Comparison of ENCODE assay signal across 8 cellular contexts in the genomic region with DNA sequence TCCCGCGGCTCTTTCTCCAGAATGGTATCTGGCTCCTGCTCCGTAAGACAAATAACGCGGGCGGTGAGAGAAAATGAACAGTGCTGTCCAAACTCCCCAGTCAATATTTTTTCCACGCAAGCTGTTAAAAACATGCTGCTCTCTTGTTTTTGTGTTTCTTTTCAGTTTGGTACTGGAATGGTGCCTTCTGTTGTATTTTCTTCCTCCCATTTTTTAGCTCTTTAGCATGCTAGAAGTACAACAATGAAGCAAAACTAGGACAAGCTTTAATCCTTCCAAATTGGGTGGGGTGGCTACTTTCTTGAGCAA. TPM values are rescaled to one million over a fixed set of nuclear protein-coding genes. Genes with fewer than 3 reads are reported as not detected.
DNase-seq lines count a peak whose midpoint lies in the region; ATAC-seq and TF ChIP-seq lines count a peak whose summit lies in the region.

No MANE protein-coding gene starts in this region.

- H3K14ac ChIP-seq in IMR-90 (replicated peaks; ENCODE audit: low read depth, low read length) = peak overlapping the region; percentile 92

- intact Hi-C loops in IMR-90 (cut with micrococcal nuclease) = loop anchor here (2.0 kb wide), 1 partner anchor 164 kb away; a partner anchor contains a TSS

- BruUV-seq in IMR-90 (replicated peaks; lab: Mats Ljungman, UMichigan) = no TSS peak

- in situ Hi-C loops in IMR-90 (cut with MboI; ENCODE audit: low sequenced_read_pairs) = no loop called here
- in situ Hi-C loops in GM13976 (cut with MboI; ENCODE audit: low sequenced_read_pairs, unreplicated experiment) = loop anchor here (10.0 kb wide), 1 partner anchor 162 kb away; a partner anchor contains a TSS

- H3K36me3 ChIP-seq in IMR-90 (ENCODE audit: control insufficient read depth, insufficient read depth, low read length) (peaks cover 16% of the 10 kb centered on the region), mucosa of stomach (ENCODE audit: control insufficient read depth, insufficient read depth, low read length) (no peaks in the 10 kb centered on the region)

- H3K4me2 ChIP-seq in IMR-90 (ENCODE audit: low read depth, low read length) = peak overlapping the region; percentile 85

- H2BK20ac ChIP-seq in IMR-90 (ENCODE audit: low read depth, low read length) = peak overlapping the region; percentile 56; the same call in 1 of the 2 replicates

- H2AK5ac ChIP-seq in IMR-90 (ENCODE audit: low read depth, low read length) = no peak overlapping the region

- H3K4me1 ChIP-seq in IMR-90 (ENCODE audit: control insufficient read depth, insufficient read depth, low read length) (peaks cover 8% of the 10 kb centered on the region; the same call in 1 of the 2 replicates), mucosa of stomach (ENCODE audit: control insufficient read depth, insufficient read depth, low read length) (peaks cover 14% of the 10 kb centered on the region)

- WGBS in IMR-90 (ENCODE audit: extremely low coverage in 2 of 2, insufficient read length in 1 of 2), 2 experiments = no CpG with 5 or more reads among the region's 7 CpGs

- peak overlapping the region; percentile 89 for H3K9ac ChIP-seq in IMR-90 (ENCODE audit: low read depth, low read length)
- peak overlapping the region; percentile 86 for H3K9ac ChIP-seq in mucosa of stomach (ENCODE audit: low read length)

- H4K8ac ChIP-seq in IMR-90 (ENCODE audit: low read depth in 2 of 2, low read length in 2 of 2) = peak overlapping the region; percentile 18 to 94; a peak in 3 of 4 replicates

- CTCF ChIA-PET in IMR-90 (lab: Yijun Ruan, JAX) = interaction anchor here (0.6 to 2.5 kb wide), 4 partner anchors 125 to 187 kb away, joined by 3 to 15 read pairs (median 4); no protein-coding TSS in a partner anchor

- TF ChIP-seq POLR2A in IMR-90 (IDR thresholded peaks at IDR 0.05; ENCODE audit: low read depth, low read length) = no peak

- peaks cover 15 to 40% of the 10 kb centered on the region in 2 experiments for H3K79me1 ChIP-seq in IMR-90 (ENCODE audit: low read depth in 1 of 2, low read length in 2 of 2)

- no peak for TF ChIP-seq RAD21 in IMR-90 (IDR thresholded peaks at IDR 0.05; ENCODE audit: low read length)

- no peaks in the 10 kb centered on the region for H3K9me3 ChIP-seq in IMR-90 (ENCODE audit: control insufficient read depth, insufficient read depth, low read length)
- no peaks in the 10 kb centered on the region for H3K9me3 ChIP-seq in mucosa of stomach (ENCODE audit: control insufficient read depth, low read length)

- H3K4me3 ChIP-seq in IMR-90 (ENCODE audit: insufficient read depth, low read depth, low read length) = peak overlapping the region; percentile 83
- peak overlapping the region; percentile 88 for H3K4me3 ChIP-seq in choroid plexus epithelial cell (ENCODE audit: low read depth, low read length)
- H3K4me3 ChIP-seq in mucosa of stomach (ENCODE audit: low read length) = peak overlapping the region; percentile 91

- peak overlapping the region; percentile 79 for H2BK5ac ChIP-seq in IMR-90 (ENCODE audit: low read depth, low read length, poor library complexity, severe bottlenecking)

- peak overlapping the region; percentile 89 for H3K23ac ChIP-seq in IMR-90 (ENCODE audit: low read depth, low read length)

- peak overlapping the region; percentile 55; the same call in 2 of the 3 replicates for H2BK15ac ChIP-seq in IMR-90 (ENCODE audit: low read depth, low read length)

- peak overlapping the region; percentile 45 for H2BK120ac ChIP-seq in IMR-90 (ENCODE audit: low read depth, low read length)

- peak overlapping the region; percentile 90 for H4K91ac ChIP-seq in IMR-90 (ENCODE audit: insufficient read depth, low read depth, low read length)

- peak overlapping the region; percentile 66 for H2AK9ac ChIP-seq in IMR-90 (replicated peaks; ENCODE audit: low read depth, low read length, poor library complexity)

- H4K5ac ChIP-seq in IMR-90 (ENCODE audit: low read depth, low read length) = peak overlapping the region; percentile 60

- H3K56ac ChIP-seq in IMR-90 (ENCODE audit: extremely low read depth, insufficient read depth, low read length) = peak overlapping the region; percentile 89

- H3K27ac ChIP-seq in IMR-90 (ENCODE audit: insufficient read depth, low read length) = peak overlapping the region; percentile 88

- H4K20me1 ChIP-seq in IMR-90 (ENCODE audit: insufficient read depth, low read length) = peaks cover 4% of the 10 kb centered on the region

- peak overlapping the region; percentile 95 for H2AFZ ChIP-seq in IMR-90 (replicated peaks; ENCODE audit: low read length, poor library complexity)

- H3K18ac ChIP-seq in IMR-90 (ENCODE audit: low read depth, low read length) = peak overlapping the region; percentile 49

- DNase-seq in IMR-90 (no peak), choroid plexus epithelial cell (ENCODE audit: low read depth) (no peak), HT-29 (ENCODE audit: low spot score) (no peak), COLO829 (ENCODE audit: low spot score) (no peak), GM13976 (ENCODE audit: low spot score) (no peak)
- no peak for DNase-seq in activated effector memory CD4-positive, alpha-beta T cell treated with Interleukin-2 at 50 U/mL for 16 hours

- H3K27me3 ChIP-seq in IMR-90 (ENCODE audit: control insufficient read depth, insufficient read depth, low read length) (no peaks in the 10 kb centered on the region), mucosa of stomach (ENCODE audit: control insufficient read depth, insufficient read depth, low read length) (no peaks in the 10 kb centered on the region)

- POLR2A ChIA-PET in IMR-90 (lab: Charles Lee; ENCODE audit: unreplicated experiment) = interaction anchor here (0.8 kb wide), 1 partner anchor 33 kb away, joined by 3 read pairs; no protein-coding TSS in a partner anchor

- H3K4ac ChIP-seq in IMR-90 (ENCODE audit: low read depth, low read length) = peak overlapping the region; percentile 90

- TF ChIP-seq CTCF in IMR-90 (conservative IDR thresholded peaks at IDR 0.05; ENCODE audit: low read depth, low read length) (no peak), choroid plexus epithelial cell (conservative IDR thresholded peaks at IDR 0.05; ENCODE audit: low read depth, low read length) (no peak), GM13976 (IDR thresholded peaks at IDR 0.05; ENCODE audit: borderline replicate concordance, control extremely low read depth, extremely low read depth, insufficient read depth, missing control alignments) (no peak)

- dilution Hi-C loops in IMR-90 (cut with HindIII; ENCODE audit: low sequenced_read_pairs, unreplicated experiment) = no loop called here

- ATAC-seq in GM19043 (IDR thresholded peaks at IDR 0.05; ENCODE audit: low read depth, unreplicated experiment) = peak; percentile 12
- ATAC-seq in IMR-90 (ENCODE audit: low read depth) = peak; percentile 48

- peaks cover 3% of the 10 kb centered on the region; the same call in 1 of the 2 replicates for H3K9me1 ChIP-seq in IMR-90 (ENCODE audit: insufficient read depth, low read length)

TF ChIP-seq in IMR-90, 13 proteins besides CTCF, POLR2A, EP300 and RAD21:
- TF ChIP-seq MAZ (IDR thresholded peaks at IDR 0.05; ENCODE audit: borderline replicate concordance, low read depth, low read length) (no peak), FOS (IDR thresholded peaks at IDR 0.05; ENCODE audit: low read depth, low read length) (no peak), NFE2L2 (IDR thresholded peaks at IDR 0.05; ENCODE audit: low read depth, low read length) (no peak), BHLHE40 (IDR thresholded peaks at IDR 0.05; ENCODE audit: low read depth, low read length) (no peak)
- TF ChIP-seq, protein P1, sequence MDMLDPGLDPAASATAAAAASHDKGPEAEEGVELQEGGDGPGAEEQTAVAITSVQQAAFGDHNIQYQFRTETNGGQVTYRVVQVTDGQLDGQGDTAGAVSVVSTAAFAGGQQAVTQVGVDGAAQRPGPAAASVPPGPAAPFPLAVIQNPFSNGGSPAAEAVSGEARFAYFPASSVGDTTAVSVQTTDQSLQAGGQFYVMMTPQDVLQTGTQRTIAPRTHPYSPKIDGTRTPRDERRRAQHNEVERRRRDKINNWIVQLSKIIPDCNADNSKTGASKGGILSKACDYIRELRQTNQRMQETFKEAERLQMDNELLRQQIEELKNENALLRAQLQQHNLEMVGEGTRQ (IDR thresholded peaks at IDR 0.05; ENCODE audit: low read depth, low read length) = no peak

RNA-seq across cellular contexts. Expression of a gene that starts 0.6 kb away (rescaled TPM):
- total RNA-seq in IMR-90 (2012; rRNA removed) = 52.8 and 62.9 TPM in 2 replicates
- 22.4 and 23.0 TPM in 2 replicates for polyA plus RNA-seq in IMR-90 (2012; rRNA removed)
- polyA plus RNA-seq in IMR-90 (2012; cell fraction: cytosol; rRNA removed) = 7.2 and 16.0 TPM in 2 replicates
- polyA plus RNA-seq in IMR-90 (2012; cell fraction: nucleus; rRNA removed; ENCODE audit: low replicate concordance) = 4.4 and 27.4 TPM in 2 replicates
- total RNA-seq in HT-29 (2014; rRNA removed; shearing (Covaris generic)) = 25.9 and 28.7 TPM in 2 replicates
